Comparison of ENCODE assay signal across 1 cellular context in the genomic region with DNA sequence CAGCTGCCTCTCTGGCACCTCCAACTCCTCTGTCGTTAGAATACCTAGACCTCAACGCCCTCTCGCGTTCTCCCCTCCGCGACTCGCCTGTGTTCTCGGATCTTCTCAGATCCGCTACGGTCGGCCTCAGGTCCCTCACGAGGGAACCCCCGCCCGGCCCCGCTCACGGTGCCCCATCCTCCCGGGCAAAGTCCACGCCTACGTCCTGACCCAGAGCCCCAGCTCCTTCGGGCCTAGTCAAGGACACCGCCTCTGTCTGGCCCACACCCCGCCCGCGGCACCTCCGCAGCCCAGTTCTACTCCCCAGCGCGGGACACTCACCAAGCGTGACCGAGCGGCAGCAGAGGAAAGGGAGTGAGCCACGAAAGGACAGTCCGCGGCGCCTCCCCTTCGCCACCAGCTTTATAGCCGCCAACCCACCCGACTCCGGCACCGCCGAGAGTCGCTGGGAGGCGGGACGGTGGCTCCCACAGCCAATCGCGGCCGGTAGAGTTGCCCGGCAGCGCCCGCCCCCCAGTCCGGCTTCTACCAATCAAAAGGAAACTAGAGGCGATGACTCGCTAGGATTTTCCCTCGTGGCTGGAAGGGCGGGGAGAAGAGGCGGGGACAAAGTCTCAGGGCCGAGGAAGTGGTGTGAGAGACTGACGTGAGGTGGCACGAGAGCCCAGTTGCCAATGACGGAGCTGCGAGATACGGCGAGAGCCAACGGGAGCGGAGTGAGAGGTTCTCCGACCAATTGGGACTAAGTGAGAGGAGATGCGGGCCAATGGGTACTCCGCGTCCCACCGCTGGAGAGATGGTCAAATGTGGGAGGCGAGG.
TF ChIP-seq lines count a peak whose summit lies in the region.

A gene (minus strand): TSS at position 378 of the 819 bp plus-strand sequence. CDS start 14,447 bp downstream, outside the sequence.

TF ChIP-seq in HepG2, 621 proteins besides CTCF, POLR2A, EP300 and RAD21 (continued from another document and continues in another):
- TF ChIP-seq, protein P1, sequence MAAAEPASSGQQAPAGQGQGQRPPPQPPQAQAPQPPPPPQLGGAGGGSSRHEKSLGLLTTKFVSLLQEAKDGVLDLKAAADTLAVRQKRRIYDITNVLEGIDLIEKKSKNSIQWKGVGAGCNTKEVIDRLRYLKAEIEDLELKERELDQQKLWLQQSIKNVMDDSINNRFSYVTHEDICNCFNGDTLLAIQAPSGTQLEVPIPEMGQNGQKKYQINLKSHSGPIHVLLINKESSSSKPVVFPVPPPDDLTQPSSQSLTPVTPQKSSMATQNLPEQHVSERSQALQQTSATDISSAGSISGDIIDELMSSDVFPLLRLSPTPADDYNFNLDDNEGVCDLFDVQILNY (CRISPR knock-in tag; conservative IDR thresholded peaks at IDR 0.05) = no peak
- peak; percentile 74 for TF ChIP-seq PITX1 (CRISPR knock-in tag; IDR thresholded peaks at IDR 0.05)
- TF ChIP-seq ZNF737 (CRISPR knock-in tag; IDR thresholded peaks at IDR 0.05; ENCODE audit: borderline replicate concordance) = no peak
- TF ChIP-seq ZNF850 (CRISPR knock-in tag; conservative IDR thresholded peaks at IDR 0.05) = no peak
- TF ChIP-seq ZFP36 (IDR thresholded peaks at IDR 0.05; ENCODE audit: borderline replicate concordance, low read depth, low read length, partially characterized antibody) = no peak
- TF ChIP-seq, protein P2, sequence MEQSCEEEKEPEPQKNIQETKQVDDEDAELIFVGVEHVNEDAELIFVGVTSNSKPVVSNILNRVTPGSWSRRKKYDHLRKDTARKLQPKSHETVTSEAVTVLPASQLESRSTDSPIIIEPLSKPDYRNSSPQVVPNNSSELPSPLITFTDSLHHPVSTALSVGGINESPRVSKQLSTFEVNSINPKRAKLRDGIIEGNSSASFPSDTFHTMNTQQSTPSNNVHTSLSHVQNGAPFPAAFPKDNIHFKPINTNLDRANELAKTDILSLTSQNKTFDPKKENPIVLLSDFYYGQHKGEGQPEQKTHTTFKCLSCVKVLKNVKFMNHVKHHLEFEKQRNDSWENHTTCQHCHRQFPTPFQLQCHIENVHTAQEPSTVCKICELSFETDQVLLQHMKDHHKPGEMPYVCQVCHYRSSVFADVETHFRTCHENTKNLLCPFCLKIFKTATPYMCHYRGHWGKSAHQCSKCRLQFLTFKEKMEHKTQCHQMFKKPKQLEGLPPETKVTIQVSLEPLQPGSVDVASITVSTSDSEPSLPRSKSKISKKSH (CRISPR knock-in tag; IDR thresholded peaks at IDR 0.05; ENCODE audit: borderline replicate concordance) = no peak; the same call in 1 of the 2 replicates
- TF ChIP-seq, protein P3, sequence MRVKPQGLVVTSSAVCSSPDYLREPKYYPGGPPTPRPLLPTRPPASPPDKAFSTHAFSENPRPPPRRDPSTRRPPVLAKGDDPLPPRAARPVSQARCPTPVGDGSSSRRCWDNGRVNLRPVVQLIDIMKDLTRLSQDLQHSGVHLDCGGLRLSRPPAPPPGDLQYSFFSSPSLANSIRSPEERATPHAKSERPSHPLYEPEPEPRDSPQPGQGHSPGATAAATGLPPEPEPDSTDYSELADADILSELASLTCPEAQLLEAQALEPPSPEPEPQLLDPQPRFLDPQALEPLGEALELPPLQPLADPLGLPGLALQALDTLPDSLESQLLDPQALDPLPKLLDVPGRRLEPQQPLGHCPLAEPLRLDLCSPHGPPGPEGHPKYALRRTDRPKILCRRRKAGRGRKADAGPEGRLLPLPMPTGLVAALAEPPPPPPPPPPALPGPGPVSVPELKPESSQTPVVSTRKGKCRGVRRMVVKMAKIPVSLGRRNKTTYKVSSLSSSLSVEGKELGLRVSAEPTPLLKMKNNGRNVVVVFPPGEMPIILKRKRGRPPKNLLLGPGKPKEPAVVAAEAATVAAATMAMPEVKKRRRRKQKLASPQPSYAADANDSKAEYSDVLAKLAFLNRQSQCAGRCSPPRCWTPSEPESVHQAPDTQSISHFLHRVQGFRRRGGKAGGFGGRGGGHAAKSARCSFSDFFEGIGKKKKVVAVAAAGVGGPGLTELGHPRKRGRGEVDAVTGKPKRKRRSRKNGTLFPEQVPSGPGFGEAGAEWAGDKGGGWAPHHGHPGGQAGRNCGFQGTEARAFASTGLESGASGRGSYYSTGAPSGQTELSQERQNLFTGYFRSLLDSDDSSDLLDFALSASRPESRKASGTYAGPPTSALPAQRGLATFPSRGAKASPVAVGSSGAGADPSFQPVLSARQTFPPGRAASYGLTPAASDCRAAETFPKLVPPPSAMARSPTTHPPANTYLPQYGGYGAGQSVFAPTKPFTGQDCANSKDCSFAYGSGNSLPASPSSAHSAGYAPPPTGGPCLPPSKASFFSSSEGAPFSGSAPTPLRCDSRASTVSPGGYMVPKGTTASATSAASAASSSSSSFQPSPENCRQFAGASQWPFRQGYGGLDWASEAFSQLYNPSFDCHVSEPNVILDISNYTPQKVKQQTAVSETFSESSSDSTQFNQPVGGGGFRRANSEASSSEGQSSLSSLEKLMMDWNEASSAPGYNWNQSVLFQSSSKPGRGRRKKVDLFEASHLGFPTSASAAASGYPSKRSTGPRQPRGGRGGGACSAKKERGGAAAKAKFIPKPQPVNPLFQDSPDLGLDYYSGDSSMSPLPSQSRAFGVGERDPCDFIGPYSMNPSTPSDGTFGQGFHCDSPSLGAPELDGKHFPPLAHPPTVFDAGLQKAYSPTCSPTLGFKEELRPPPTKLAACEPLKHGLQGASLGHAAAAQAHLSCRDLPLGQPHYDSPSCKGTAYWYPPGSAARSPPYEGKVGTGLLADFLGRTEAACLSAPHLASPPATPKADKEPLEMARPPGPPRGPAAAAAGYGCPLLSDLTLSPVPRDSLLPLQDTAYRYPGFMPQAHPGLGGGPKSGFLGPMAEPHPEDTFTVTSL (CRISPR knock-in tag; IDR thresholded peaks at IDR 0.05; ENCODE audit: borderline replicate concordance) = 0 out of 2 replicates have a peak, but pooled peaks have one; percentile 30
- TF ChIP-seq, protein P4, sequence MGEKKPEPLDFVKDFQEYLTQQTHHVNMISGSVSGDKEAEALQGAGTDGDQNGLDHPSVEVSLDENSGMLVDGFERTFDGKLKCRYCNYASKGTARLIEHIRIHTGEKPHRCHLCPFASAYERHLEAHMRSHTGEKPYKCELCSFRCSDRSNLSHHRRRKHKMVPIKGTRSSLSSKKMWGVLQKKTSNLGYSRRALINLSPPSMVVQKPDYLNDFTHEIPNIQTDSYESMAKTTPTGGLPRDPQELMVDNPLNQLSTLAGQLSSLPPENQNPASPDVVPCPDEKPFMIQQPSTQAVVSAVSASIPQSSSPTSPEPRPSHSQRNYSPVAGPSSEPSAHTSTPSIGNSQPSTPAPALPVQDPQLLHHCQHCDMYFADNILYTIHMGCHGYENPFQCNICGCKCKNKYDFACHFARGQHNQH (CRISPR knock-in tag; IDR thresholded peaks at IDR 0.05) = peak; percentile 30; the same call in 1 of the 2 replicates
- 0 out of 2 replicates have a peak, but pooled peaks have one; percentile 48 for TF ChIP-seq ZNF264 (CRISPR knock-in tag; IDR thresholded peaks at IDR 0.05)
- TF ChIP-seq ZZZ3 (CRISPR knock-in tag; IDR thresholded peaks at IDR 0.05; ENCODE audit: borderline replicate concordance) = 0 out of 2 replicates have a peak, but pooled peaks have one; percentile 52
- peak; percentile 57; the same call in 1 of the 2 replicates for TF ChIP-seq SAFB2 (CRISPR knock-in tag; IDR thresholded peaks at IDR 0.05; ENCODE audit: borderline replicate concordance, low read depth)
- TF ChIP-seq, protein P5, sequence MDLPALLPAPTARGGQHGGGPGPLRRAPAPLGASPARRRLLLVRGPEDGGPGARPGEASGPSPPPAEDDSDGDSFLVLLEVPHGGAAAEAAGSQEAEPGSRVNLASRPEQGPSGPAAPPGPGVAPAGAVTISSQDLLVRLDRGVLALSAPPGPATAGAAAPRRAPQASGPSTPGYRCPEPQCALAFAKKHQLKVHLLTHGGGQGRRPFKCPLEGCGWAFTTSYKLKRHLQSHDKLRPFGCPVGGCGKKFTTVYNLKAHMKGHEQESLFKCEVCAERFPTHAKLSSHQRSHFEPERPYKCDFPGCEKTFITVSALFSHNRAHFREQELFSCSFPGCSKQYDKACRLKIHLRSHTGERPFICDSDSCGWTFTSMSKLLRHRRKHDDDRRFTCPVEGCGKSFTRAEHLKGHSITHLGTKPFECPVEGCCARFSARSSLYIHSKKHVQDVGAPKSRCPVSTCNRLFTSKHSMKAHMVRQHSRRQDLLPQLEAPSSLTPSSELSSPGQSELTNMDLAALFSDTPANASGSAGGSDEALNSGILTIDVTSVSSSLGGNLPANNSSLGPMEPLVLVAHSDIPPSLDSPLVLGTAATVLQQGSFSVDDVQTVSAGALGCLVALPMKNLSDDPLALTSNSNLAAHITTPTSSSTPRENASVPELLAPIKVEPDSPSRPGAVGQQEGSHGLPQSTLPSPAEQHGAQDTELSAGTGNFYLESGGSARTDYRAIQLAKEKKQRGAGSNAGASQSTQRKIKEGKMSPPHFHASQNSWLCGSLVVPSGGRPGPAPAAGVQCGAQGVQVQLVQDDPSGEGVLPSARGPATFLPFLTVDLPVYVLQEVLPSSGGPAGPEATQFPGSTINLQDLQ (CRISPR knock-in tag; IDR thresholded peaks at IDR 0.05) = no peak
- TF ChIP-seq GATA4 (IDR thresholded peaks at IDR 0.05; ENCODE audit: borderline replicate concordance, low read depth) = peak; percentile 65; the same call in 1 of the 2 replicates
- no peak for TF ChIP-seq ZNF101 (CRISPR knock-in tag; IDR thresholded peaks at IDR 0.05; ENCODE audit: borderline replicate concordance, low read depth)
- TF ChIP-seq ZNF724P (CRISPR knock-in tag; IDR thresholded peaks at IDR 0.05; ENCODE audit: borderline replicate concordance) = peak; percentile 76; the same call in 1 of the 2 replicates
- TF ChIP-seq, protein P6, sequence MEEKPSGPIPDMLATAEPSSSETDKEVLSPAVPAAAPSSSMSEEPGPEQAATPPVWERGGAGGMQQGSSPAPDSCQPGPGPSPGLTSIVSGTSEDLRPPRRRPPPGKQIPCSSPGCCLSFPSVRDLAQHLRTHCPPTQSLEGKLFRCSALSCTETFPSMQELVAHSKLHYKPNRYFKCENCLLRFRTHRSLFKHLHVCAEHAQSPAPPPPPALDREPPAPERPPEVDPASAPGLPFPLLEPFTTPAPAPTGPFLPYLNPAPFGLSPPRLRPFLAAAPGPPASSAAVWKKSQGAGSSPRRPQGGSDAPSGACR (CRISPR knock-in tag; IDR thresholded peaks at IDR 0.05) = peak; percentile 39; the same call in 1 of the 2 replicates
- peak; percentile 87; the same call in 1 of the 2 replicates for TF ChIP-seq PHF21A (CRISPR knock-in tag; IDR thresholded peaks at IDR 0.05)
- TF ChIP-seq SALL1 (CRISPR knock-in tag; IDR thresholded peaks at IDR 0.05) = peak; percentile 91
- TF ChIP-seq, protein P7, sequence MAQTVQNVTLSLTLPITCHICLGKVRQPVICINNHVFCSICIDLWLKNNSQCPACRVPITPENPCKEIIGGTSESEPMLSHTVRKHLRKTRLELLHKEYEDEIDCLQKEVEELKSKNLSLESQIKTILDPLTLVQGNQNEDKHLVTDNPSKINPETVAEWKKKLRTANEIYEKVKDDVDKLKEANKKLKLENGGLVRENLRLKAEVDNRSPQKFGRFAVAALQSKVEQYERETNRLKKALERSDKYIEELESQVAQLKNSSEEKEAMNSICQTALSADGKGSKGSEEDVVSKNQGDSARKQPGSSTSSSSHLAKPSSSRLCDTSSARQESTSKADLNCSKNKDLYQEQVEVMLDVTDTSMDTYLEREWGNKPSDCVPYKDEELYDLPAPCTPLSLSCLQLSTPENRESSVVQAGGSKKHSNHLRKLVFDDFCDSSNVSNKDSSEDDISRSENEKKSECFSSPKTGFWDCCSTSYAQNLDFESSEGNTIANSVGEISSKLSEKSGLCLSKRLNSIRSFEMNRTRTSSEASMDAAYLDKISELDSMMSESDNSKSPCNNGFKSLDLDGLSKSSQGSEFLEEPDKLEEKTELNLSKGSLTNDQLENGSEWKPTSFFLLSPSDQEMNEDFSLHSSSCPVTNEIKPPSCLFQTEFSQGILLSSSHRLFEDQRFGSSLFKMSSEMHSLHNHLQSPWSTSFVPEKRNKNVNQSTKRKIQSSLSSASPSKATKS (CRISPR knock-in tag; IDR thresholded peaks at IDR 0.05) = no peak
- TF ChIP-seq ARNT (IDR thresholded peaks at IDR 0.05) = no peak
- TF ChIP-seq RBM39 (IDR thresholded peaks at IDR 0.05; ENCODE audit: low read depth, low read length, poor library complexity, severe bottlenecking) = peak; percentile 97
- TF ChIP-seq SMARCE1 (IDR thresholded peaks at IDR 0.05; ENCODE audit: borderline replicate concordance) = no peak
- TF ChIP-seq, protein P8, sequence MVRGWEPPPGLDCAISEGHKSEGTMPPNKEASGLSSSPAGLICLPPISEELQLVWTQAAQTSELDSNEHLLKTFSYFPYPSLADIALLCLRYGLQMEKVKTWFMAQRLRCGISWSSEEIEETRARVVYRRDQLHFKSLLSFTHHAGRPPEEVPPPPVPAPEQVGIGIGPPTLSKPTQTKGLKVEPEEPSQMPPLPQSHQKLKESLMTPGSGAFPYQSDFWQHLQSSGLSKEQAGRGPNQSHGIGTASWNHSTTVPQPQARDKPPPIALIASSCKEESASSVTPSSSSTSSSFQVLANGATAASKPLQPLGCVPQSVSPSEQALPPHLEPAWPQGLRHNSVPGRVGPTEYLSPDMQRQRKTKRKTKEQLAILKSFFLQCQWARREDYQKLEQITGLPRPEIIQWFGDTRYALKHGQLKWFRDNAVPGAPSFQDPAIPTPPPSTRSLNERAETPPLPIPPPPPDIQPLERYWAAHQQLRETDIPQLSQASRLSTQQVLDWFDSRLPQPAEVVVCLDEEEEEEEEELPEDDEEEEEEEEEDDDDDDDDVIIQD (CRISPR knock-in tag; IDR thresholded peaks at IDR 0.05; ENCODE audit: low read depth) = peak; percentile 84
- TF ChIP-seq, protein P9, sequence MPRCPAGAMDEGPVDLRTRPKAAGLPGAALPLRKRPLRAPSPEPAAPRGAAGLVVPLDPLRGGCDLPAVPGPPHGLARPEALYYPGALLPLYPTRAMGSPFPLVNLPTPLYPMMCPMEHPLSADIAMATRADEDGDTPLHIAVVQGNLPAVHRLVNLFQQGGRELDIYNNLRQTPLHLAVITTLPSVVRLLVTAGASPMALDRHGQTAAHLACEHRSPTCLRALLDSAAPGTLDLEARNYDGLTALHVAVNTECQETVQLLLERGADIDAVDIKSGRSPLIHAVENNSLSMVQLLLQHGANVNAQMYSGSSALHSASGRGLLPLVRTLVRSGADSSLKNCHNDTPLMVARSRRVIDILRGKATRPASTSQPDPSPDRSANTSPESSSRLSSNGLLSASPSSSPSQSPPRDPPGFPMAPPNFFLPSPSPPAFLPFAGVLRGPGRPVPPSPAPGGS (CRISPR knock-in tag; IDR thresholded peaks at IDR 0.05) = peak; percentile 95
- peak; percentile 87 for TF ChIP-seq DMAP1 (CRISPR knock-in tag; IDR thresholded peaks at IDR 0.05)
- no peak; the same call in 1 of the 2 replicates for TF ChIP-seq MEIS2 (CRISPR knock-in tag; IDR thresholded peaks at IDR 0.05)
- no peak for TF ChIP-seq ZNF678 (CRISPR knock-in tag; IDR thresholded peaks at IDR 0.05)
- peak; percentile 35; the same call in 1 of the 2 replicates for TF ChIP-seq ZNF558 (CRISPR knock-in tag; IDR thresholded peaks at IDR 0.05; ENCODE audit: borderline replicate concordance)
- no peak for TF ChIP-seq ZNF720 (CRISPR knock-in tag; IDR thresholded peaks at IDR 0.05)
- TF ChIP-seq ZFP41 (CRISPR knock-in tag; IDR thresholded peaks at IDR 0.05; ENCODE audit: borderline replicate concordance) = no peak
- TF ChIP-seq SMAD1 (CRISPR knock-in tag; IDR thresholded peaks at IDR 0.05; ENCODE audit: borderline replicate concordance, low read depth) = no peak
- TF ChIP-seq, protein P10, sequence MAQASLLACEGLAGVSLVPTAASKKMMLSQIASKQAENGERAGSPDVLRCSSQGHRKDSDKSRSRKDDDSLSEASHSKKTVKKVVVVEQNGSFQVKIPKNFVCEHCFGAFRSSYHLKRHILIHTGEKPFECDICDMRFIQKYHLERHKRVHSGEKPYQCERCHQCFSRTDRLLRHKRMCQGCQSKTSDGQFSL (CRISPR knock-in tag; IDR thresholded peaks at IDR 0.05) = no peak; the same call in 1 of the 2 replicates
- TF ChIP-seq POLR2G (IDR thresholded peaks at IDR 0.05; ENCODE audit: low read depth, low read length) = peak; percentile 99
